Comparison of ENCODE assay signal across 1 cellular context in genomic region chr5:55344392-55344992, GRCh38.
A peak's percentile ranks its signal among the peaks of the same experiment; 100 is the strongest.
TF ChIP-seq lines count a peak whose summit lies in the region.

No MANE protein-coding gene starts in this region.

TF ChIP-seq in H1, 55 proteins besides CTCF, POLR2A, EP300 and RAD21:
- TF ChIP-seq NRF1 (IDR thresholded peaks at IDR 0.05; ENCODE audit: low read depth, low read length) (no peak), CEBPB (IDR thresholded peaks at IDR 0.05; ENCODE audit: low read depth, low read length) (peak; percentile 55), MAFK (IDR thresholded peaks at IDR 0.05; ENCODE audit: low read depth, low read length) (0 out of 2 replicates have a peak, but pooled peaks have one; percentile 6), RNF2 (IDR thresholded peaks at IDR 0.05; ENCODE audit: borderline replicate concordance, low read depth, low read length, missing control alignments, poor library complexity, severe bottlenecking) (no peak)
